ENCODE assay signal across 1 cellular context in the genomic region with DNA sequence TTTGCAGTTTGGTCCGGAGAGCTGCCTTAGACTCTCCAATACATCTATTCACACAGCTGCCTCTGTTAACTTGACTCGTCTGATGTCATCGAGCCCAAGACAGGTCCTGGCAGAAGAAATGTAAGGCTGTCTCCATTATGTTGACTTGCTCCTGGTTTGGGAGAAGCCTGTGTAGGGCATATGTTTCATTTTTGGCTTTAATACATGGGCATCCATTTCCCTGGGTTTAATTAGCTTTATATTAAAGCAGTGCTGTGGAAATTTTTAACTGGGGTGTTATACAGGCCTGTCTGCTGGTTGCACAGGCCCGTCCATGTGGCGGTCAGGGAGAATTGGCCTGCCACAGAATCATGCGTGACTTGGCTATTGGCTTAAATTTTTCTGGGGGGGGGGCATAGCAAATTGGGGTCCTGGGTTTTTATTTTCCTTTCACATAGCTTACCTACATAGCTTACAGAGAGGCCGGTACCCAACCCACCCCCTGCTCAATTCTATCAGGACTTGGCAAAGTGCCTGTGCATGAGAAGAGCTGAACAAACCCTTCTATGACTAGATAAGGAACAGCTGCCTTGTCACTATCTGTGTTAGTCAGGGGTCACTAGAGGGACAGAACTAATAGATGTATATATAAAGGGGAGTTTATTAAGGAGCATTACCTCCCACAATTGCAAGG.
TF ChIP-seq lines count a peak whose summit lies in the region.

No MANE protein-coding gene starts in this region.

TF ChIP-seq in K562, 482 proteins besides CTCF, POLR2A, EP300 and RAD21 (continued from another document and continues in another):
- TF ChIP-seq FOXK1 (CRISPR knock-in tag; IDR thresholded peaks at IDR 0.05; ENCODE audit: borderline replicate concordance) = no peak
- no peak for TF ChIP-seq RBFOX2 (IDR thresholded peaks at IDR 0.05; ENCODE audit: low read depth, low read length)
- no peak for TF ChIP-seq TCF7L2 (IDR thresholded peaks at IDR 0.05; ENCODE audit: low read depth, low read length)
- TF ChIP-seq, protein P1, sequence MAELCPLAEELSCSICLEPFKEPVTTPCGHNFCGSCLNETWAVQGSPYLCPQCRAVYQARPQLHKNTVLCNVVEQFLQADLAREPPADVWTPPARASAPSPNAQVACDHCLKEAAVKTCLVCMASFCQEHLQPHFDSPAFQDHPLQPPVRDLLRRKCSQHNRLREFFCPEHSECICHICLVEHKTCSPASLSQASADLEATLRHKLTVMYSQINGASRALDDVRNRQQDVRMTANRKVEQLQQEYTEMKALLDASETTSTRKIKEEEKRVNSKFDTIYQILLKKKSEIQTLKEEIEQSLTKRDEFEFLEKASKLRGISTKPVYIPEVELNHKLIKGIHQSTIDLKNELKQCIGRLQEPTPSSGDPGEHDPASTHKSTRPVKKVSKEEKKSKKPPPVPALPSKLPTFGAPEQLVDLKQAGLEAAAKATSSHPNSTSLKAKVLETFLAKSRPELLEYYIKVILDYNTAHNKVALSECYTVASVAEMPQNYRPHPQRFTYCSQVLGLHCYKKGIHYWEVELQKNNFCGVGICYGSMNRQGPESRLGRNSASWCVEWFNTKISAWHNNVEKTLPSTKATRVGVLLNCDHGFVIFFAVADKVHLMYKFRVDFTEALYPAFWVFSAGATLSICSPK (IDR thresholded peaks at IDR 0.05; ENCODE audit: borderline replicate concordance) = no peak
- TF ChIP-seq, protein P2, sequence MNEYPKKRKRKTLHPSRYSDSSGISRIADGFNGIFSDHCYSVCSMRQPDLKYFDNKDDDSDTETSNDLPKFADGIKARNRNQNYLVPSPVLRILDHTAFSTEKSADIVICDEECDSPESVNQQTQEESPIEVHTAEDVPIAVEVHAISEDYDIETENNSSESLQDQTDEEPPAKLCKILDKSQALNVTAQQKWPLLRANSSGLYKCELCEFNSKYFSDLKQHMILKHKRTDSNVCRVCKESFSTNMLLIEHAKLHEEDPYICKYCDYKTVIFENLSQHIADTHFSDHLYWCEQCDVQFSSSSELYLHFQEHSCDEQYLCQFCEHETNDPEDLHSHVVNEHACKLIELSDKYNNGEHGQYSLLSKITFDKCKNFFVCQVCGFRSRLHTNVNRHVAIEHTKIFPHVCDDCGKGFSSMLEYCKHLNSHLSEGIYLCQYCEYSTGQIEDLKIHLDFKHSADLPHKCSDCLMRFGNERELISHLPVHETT (CRISPR knock-in tag; conservative IDR thresholded peaks at IDR 0.05 in 1 of 2, IDR thresholded peaks at IDR 0.05 in 1 of 2) = peak in 1 of 2 experiments; percentile 65; a peak in 1 of 4 replicates
- TF ChIP-seq, protein P3, sequence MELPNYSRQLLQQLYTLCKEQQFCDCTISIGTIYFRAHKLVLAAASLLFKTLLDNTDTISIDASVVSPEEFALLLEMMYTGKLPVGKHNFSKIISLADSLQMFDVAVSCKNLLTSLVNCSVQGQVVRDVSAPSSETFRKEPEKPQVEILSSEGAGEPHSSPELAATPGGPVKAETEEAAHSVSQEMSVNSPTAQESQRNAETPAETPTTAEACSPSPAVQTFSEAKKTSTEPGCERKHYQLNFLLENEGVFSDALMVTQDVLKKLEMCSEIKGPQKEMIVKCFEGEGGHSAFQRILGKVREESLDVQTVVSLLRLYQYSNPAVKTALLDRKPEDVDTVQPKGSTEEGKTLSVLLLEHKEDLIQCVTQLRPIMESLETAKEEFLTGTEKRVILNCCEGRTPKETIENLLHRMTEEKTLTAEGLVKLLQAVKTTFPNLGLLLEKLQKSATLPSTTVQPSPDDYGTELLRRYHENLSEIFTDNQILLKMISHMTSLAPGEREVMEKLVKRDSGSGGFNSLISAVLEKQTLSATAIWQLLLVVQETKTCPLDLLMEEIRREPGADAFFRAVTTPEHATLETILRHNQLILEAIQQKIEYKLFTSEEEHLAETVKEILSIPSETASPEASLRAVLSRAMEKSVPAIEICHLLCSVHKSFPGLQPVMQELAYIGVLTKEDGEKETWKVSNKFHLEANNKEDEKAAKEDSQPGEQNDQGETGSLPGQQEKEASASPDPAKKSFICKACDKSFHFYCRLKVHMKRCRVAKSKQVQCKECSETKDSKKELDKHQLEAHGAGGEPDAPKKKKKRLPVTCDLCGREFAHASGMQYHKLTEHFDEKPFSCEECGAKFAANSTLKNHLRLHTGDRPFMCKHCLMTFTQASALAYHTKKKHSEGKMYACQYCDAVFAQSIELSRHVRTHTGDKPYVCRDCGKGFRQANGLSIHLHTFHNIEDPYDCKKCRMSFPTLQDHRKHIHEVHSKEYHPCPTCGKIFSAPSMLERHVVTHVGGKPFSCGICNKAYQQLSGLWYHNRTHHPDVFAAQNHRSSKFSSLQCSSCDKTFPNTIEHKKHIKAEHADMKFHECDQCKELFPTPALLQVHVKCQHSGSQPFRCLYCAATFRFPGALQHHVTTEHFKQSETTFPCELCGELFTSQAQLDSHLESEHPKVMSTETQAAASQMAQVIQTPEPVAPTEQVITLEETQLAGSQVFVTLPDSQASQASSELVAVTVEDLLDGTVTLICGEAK (IDR thresholded peaks at IDR 0.05) = peak; percentile 30; the same call in 1 of the 2 replicates
- TF ChIP-seq, protein P3 (CRISPR knock-in tag; IDR thresholded peaks at IDR 0.05) = no peak
- TF ChIP-seq ZNF75A (CRISPR knock-in tag; IDR thresholded peaks at IDR 0.05) = no peak
- no peak for TF ChIP-seq GABPB2 (CRISPR knock-in tag; conservative IDR thresholded peaks at IDR 0.05)
- no peak for TF ChIP-seq ZNF124 (CRISPR knock-in tag; IDR thresholded peaks at IDR 0.05)
- TF ChIP-seq, protein P4, sequence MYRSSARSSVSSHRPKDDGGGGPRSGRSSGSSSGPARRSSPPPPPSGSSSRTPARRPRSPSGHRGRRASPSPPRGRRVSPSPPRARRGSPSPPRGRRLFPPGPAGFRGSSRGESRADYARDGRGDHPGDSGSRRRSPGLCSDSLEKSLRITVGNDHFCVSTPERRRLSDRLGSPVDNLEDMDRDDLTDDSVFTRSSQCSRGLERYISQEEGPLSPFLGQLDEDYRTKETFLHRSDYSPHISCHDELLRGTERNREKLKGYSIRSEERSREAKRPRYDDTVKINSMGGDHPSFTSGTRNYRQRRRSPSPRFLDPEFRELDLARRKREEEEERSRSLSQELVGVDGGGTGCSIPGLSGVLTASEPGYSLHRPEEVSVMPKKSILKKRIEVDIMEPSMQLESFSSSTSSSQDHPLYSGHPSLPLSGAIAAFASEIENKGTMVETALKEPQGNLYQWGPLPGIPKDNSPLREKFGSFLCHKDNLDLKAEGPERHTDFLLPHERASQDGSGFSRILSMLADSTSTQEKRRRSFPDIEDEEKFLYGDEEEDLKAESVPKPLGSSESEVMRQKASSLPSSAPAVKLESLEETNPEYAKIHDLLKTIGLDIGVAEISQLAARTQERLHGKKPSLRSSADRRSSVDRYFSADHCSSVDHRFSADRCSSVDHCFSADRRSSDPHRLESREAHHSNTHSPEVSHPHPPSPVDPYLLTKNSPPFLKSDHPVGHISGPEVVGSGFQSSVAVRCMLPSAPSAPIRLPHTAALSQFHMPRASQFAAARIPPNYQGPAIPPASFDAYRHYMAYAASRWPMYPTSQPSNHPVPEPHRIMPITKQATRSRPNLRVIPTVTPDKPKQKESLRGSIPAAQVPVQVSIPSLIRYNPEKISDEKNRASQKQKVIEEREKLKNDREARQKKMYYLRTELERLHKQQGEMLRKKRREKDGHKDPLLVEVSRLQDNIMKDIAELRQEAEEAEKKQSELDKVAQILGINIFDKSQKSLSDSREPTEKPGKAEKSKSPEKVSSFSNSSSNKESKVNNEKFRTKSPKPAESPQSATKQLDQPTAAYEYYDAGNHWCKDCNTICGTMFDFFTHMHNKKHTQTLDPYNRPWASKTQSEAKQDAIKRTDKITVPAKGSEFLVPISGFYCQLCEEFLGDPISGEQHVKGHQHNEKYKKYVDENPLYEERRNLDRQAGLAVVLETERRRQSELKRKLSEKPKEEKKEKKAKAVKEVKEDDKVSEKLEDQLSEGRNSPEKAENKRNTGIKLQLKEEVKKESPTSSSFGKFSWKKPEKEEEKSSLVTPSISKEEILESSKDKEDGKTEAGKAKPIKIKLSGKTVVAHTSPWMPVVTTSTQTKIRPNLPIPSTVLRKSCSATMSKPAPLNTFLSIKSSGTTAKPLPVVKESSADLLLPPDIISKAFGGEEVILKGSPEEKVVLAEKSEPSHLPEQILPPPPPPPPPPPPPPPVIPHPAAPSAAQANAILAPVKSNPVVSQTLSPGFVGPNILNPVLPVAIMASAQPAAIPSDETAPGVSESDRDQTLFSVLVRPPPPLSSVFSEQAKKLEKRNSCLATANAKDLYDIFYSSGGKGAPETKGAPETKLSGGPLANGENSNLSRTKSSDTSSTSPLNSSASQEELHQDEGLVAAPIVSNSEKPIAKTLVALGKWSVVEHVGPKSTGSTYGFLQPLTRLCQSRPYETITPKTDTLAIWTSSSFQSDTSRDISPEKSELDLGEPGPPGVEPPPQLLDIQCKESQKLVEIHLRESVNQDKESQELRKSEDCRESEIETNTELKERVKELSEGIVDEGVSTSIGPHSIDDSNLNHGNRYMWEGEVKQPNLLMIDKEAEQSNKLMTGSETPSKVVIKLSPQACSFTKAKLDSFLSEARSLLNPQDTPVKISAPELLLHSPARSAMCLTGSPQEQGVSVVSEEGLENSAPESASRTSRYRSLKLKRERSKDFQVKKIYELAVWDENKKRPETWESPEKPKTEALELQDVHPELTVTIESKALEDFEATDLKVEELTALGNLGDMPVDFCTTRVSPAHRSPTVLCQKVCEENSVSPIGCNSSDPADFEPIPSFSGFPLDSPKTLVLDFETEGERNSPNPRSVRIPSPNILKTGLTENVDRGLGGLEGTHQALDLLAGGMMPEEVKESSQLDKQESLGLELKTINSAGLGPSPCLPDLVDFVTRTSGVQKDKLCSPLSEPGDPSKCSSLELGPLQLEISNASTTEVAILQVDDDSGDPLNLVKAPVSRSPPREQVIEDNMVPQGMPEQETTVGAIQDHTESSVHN (IDR thresholded peaks at IDR 0.05; ENCODE audit: borderline replicate concordance in 1 of 2, low read depth in 1 of 2) = 0 out of 4 replicates have a peak, but pooled peaks of 1 of the 2 experiments have one; percentile 17
- TF ChIP-seq, protein P5, sequence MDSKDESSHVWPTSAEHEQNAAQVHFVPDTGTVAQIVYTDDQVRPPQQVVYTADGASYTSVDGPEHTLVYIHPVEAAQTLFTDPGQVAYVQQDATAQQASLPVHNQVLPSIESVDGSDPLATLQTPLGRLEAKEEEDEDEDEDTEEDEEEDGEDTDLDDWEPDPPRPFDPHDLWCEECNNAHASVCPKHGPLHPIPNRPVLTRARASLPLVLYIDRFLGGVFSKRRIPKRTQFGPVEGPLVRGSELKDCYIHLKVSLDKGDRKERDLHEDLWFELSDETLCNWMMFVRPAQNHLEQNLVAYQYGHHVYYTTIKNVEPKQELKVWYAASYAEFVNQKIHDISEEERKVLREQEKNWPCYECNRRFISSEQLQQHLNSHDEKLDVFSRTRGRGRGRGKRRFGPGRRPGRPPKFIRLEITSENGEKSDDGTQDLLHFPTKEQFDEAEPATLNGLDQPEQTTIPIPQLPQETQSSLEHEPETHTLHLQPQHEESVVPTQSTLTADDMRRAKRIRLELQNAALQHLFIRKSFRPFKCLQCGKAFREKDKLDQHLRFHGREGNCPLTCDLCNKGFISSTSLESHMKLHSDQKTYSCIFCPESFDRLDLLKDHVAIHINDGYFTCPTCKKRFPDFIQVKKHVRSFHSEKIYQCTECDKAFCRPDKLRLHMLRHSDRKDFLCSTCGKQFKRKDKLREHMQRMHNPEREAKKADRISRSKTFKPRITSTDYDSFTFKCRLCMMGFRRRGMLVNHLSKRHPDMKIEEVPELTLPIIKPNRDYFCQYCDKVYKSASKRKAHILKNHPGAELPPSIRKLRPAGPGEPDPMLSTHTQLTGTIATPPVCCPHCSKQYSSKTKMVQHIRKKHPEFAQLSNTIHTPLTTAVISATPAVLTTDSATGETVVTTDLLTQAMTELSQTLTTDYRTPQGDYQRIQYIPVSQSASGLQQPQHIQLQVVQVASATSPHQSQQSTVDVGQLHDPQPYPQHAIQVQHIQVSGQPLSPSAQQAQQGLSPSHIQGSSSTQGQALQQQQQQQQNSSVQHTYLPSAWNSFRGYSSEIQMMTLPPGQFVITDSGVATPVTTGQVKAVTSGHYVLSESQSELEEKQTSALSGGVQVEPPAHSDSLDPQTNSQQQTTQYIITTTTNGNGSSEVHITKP (IDR thresholded peaks at IDR 0.05; ENCODE audit: partially characterized antibody) = peak; percentile 78
- TF ChIP-seq, protein P6, sequence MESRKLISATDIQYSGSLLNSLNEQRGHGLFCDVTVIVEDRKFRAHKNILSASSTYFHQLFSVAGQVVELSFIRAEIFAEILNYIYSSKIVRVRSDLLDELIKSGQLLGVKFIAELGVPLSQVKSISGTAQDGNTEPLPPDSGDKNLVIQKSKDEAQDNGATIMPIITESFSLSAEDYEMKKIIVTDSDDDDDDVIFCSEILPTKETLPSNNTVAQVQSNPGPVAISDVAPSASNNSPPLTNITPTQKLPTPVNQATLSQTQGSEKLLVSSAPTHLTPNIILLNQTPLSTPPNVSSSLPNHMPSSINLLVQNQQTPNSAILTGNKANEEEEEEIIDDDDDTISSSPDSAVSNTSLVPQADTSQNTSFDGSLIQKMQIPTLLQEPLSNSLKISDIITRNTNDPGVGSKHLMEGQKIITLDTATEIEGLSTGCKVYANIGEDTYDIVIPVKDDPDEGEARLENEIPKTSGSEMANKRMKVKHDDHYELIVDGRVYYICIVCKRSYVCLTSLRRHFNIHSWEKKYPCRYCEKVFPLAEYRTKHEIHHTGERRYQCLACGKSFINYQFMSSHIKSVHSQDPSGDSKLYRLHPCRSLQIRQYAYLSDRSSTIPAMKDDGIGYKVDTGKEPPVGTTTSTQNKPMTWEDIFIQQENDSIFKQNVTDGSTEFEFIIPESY (CRISPR knock-in tag; IDR thresholded peaks at IDR 0.05) = no peak
- no peak for TF ChIP-seq ZNF274 (IDR thresholded peaks at IDR 0.05; ENCODE audit: borderline replicate concordance, low read depth, low read length)
- TF ChIP-seq IFI16 (CRISPR knock-in tag; IDR thresholded peaks at IDR 0.05) = no peak
- TF ChIP-seq ZNF830 (CRISPR knock-in tag; IDR thresholded peaks at IDR 0.05) = no peak
- TF ChIP-seq ZFX (CRISPR knock-in tag; IDR thresholded peaks at IDR 0.05) = peak; percentile 61
- no peak for TF ChIP-seq SRSF3 (IDR thresholded peaks at IDR 0.05; ENCODE audit: insufficient read depth, low read length)
- TF ChIP-seq PPARD (CRISPR knock-in tag; IDR thresholded peaks at IDR 0.05) = no peak
- no peak for TF ChIP-seq SP2 (IDR thresholded peaks at IDR 0.05; ENCODE audit: extremely low read depth, low read depth, low read length, poor library complexity, severe bottlenecking)
